ENCODE assay signal across 17 cellular contexts in the genomic region with DNA sequence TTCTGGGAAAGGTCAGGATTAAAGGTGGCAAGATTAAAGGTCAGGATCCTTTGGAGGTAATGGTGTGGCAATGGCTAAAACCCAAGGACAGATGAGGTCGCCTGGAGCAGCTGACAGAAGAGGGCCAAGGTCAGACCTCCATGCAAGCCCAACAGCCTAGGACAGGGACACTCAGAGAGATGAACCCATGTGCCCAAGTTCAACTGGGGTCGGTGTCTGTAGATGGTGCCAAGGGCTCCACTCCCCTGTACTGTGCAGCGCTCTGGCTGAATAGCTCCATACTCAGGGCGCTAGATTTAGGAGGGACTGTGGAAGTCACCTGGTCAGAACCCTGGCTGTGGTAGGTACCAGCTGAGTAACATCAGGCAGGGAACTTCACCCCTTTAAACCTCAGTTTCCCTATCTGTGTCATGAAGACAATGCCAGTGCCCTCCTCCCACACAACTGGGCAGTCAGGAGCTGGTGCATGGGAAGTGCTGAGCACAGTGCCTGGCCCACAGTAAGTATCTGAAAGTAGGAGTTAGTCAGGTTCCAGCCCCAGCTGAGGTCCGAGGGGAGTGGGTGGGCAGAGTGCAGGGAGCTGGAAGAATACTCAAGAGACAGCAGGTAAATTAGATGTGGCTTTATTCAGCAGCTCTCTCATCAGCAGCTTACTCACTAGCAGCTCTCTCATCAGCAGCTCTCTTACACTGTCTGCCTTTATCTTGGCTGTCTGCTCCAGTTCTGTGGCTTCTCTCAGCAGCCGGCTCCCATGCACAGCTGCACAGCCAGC.
DNase-seq lines count a peak whose midpoint lies in the region; ATAC-seq, FAIRE-seq and TF ChIP-seq lines count a peak whose summit lies in the region.
"Had no signal": no experiment of that assay in that cellular context is flagged by ENCODE, and none has a peak within 500 bp of the region (broad histone marks: within the 10 kb centered on the region; RNA-seq: fewer than 3 reads in every experiment).

No MANE protein-coding gene starts in this region.

- no peak overlapping the region for H3K4me3 Mint-ChIP-seq in natural killer cell treated with Interleukin-12 subunit alpha and Interleukin-12 subunit beta and Interleukin-15 and Interleukin-18, amount 100 ng/mL, for 72 hours
- no peak overlapping the region for H3K4me3 Mint-ChIP-seq in natural killer cell
- no peak overlapping the region for H3K4me3 Mint-ChIP-seq in activated CD8-positive, alpha-beta memory T cell treated with anti-CD3 and anti-CD28 coated beads, Interleukin-2, amount 10 ng/mL, durations not matched to agents 7 days and 5 days
- H3K4me3 Mint-ChIP-seq: B cell had no signal

- no peaks in the 10 kb centered on the region for H3K4me1 ChIP-seq in pancreas
- H3K4me1 ChIP-seq in aorta (ENCODE audit: control insufficient read depth in 1 of 2, insufficient read depth in 2 of 2, low read length in 2 of 2), result no peaks in the 10 kb centered on the region

- H3K36me3 Mint-ChIP-seq in natural killer cell treated with Interleukin-12 subunit alpha and Interleukin-12 subunit beta and Interleukin-15 and Interleukin-18, amount 100 ng/mL, for 72 hours, result no peaks in the 10 kb centered on the region
- H3K36me3 Mint-ChIP-seq in natural killer cell, result no peaks in the 10 kb centered on the region
- H3K36me3 Mint-ChIP-seq in activated CD8-positive, alpha-beta memory T cell treated with anti-CD3 and anti-CD28 coated beads, Interleukin-2, amount 10 ng/mL, durations not matched to agents 7 days and 5 days, result no peaks in the 10 kb centered on the region

- peaks cover 4% of the 10 kb centered on the region for H3K9me3 Mint-ChIP-seq in natural killer cell treated with Interleukin-12 subunit alpha and Interleukin-12 subunit beta and Interleukin-15 and Interleukin-18, amount 100 ng/mL, for 72 hours
- H3K9me3 Mint-ChIP-seq in natural killer cell, result no peaks in the 10 kb centered on the region
- H3K9me3 Mint-ChIP-seq in activated CD8-positive, alpha-beta memory T cell treated with anti-CD3 and anti-CD28 coated beads, Interleukin-2, amount 10 ng/mL, durations not matched to agents 7 days and 5 days (ENCODE audit: low read depth), result peaks cover 7% of the 10 kb centered on the region

- no peak for DNase-seq in natural killer cell treated with Interleukin-12 subunit alpha and Interleukin-12 subunit beta and Interleukin-15 and Interleukin-18, amount 100 ng/mL, for 72 hours (ENCODE audit: low spot score)
- DNase-seq in natural killer cell (no peak), pancreas (peak in 1 of 6 donors; percentile 21), aorta (no peak), MG63 (no peak), DMS53 treated with DMSO at 0.1 percent for 48 hours (lab: John Stamatoyannopoulos, UW; ENCODE audit: unreplicated experiment) (no peak)
- DNase-seq in activated CD8-positive, alpha-beta memory T cell treated with anti-CD3 and anti-CD28 coated beads, Interleukin-2, amount 10 ng/mL, durations not matched to agents 7 days and 5 days, result peak; percentile 27
- DNase-seq: H7, KG1, NCI-H1092 treated with DMSO at 0.1 percent for 48 hours, NCI-H1694 treated with DMSO at 0.1 percent for 48 hours, NCI-H2171, NCI-H446 treated with DMSO at 0.1 percent for 48 hours, NCI-H774, SHP77 treated with DMSO at 0.1 percent for 48 hours had no signal

- intact Hi-C loops in natural killer cell (cut with micrococcal nuclease) (no loop called here), pancreas (cut with DNase I) (no loop called here), aorta (cut with DNase I) (no loop called here)

- no peaks in the 10 kb centered on the region for H3K27me3 ChIP-seq in pancreas
- no peaks in the 10 kb centered on the region for H3K27me3 ChIP-seq in aorta (ENCODE audit: control insufficient read depth in 1 of 2, insufficient read depth in 2 of 2, low read length in 1 of 2)
- H3K27me3 ChIP-seq in MG63, result no peaks in the 10 kb centered on the region

- no peak overlapping the region for H3K4me3 ChIP-seq in pancreas
- no peak overlapping the region for H3K4me3 ChIP-seq in aorta (ENCODE audit: low read length in 2 of 2)
- no peak overlapping the region for H3K4me3 ChIP-seq in MG63

- TF ChIP-seq CTCF in natural killer cell (IDR thresholded peaks at IDR 0.05) (no peak), pancreas (IDR thresholded peaks at IDR 0.05) (no peak)

- H3K27ac ChIP-seq in pancreas (peak overlapping the region in 1 of 4 donors; percentile 49), aorta (ENCODE audit: low read depth in 1 of 2, low read length in 2 of 2) (no peak overlapping the region)

- ATAC-seq in natural killer cell treated with Interleukin-12 subunit alpha and Interleukin-12 subunit beta and Interleukin-15 and Interleukin-18, amount 100 ng/mL, for 72 hours, result peak; percentile 48 to 57
- ATAC-seq in natural killer cell, result no peak
- no peak for ATAC-seq in activated CD8-positive, alpha-beta memory T cell treated with anti-CD3 and anti-CD28 coated beads, Interleukin-2, amount 10 ng/mL, durations not matched to agents 7 days and 5 days
- ATAC-seq in pancreas, result peak; percentile 8 to 70 (median 49)
- peak; percentile 39 for ATAC-seq in aorta (ENCODE audit: low FRiP score)
- ATAC-seq: Panc1 had no signal

- H3K27me3 Mint-ChIP-seq in natural killer cell treated with Interleukin-12 subunit alpha and Interleukin-12 subunit beta and Interleukin-15 and Interleukin-18, amount 100 ng/mL, for 72 hours, result peaks cover 0 to 2% of the 10 kb centered on the region in 2 donors
- no peaks in the 10 kb centered on the region for H3K27me3 Mint-ChIP-seq in natural killer cell (ENCODE audit: low read depth in 2 of 2)
- no peaks in the 10 kb centered on the region for H3K27me3 Mint-ChIP-seq in activated CD8-positive, alpha-beta memory T cell treated with anti-CD3 and anti-CD28 coated beads, Interleukin-2, amount 10 ng/mL, durations not matched to agents 7 days and 5 days
- H3K27me3 Mint-ChIP-seq: B cell had no signal

- FAIRE-seq in pancreas (lab: Jason Lieb, UNC), result no peak

- H3K36me3 ChIP-seq in pancreas, result no peaks in the 10 kb centered on the region
- H3K36me3 ChIP-seq in aorta (ENCODE audit: control insufficient read depth in 1 of 2, insufficient read depth in 2 of 2, low read length in 1 of 2), result no peaks in the 10 kb centered on the region
- H3K36me3 ChIP-seq in MG63, result no peaks in the 10 kb centered on the region

- 71 to 72% methylated on average over 6 of the region's 6 CpGs for WGBS in pancreas, 2 donors
- WGBS in aorta, 2 donors, result 71 to 74% methylated on average over 6 of the region's 6 CpGs

- H3K4me1 Mint-ChIP-seq in natural killer cell treated with Interleukin-12 subunit alpha and Interleukin-12 subunit beta and Interleukin-15 and Interleukin-18, amount 100 ng/mL, for 72 hours (ENCODE audit: low read depth in 2 of 2), result peaks cover 0 to 2% of the 10 kb centered on the region in 2 donors
- no peaks in the 10 kb centered on the region for H3K4me1 Mint-ChIP-seq in natural killer cell
- H3K4me1 Mint-ChIP-seq in activated CD8-positive, alpha-beta memory T cell treated with anti-CD3 and anti-CD28 coated beads, Interleukin-2, amount 10 ng/mL, durations not matched to agents 7 days and 5 days, result no peaks in the 10 kb centered on the region
- H3K4me1 Mint-ChIP-seq: B cell had no signal

- H3K9me3 ChIP-seq in pancreas, result no peaks in the 10 kb centered on the region
- peaks cover 3% of the 10 kb centered on the region for H3K9me3 ChIP-seq in aorta (ENCODE audit: control insufficient read depth, low read length)
- H3K9me3 ChIP-seq in MG63, result no peaks in the 10 kb centered on the region

- H3K27ac Mint-ChIP-seq in natural killer cell treated with Interleukin-12 subunit alpha and Interleukin-12 subunit beta and Interleukin-15 and Interleukin-18, amount 100 ng/mL, for 72 hours, result no peak overlapping the region
- no peak overlapping the region for H3K27ac Mint-ChIP-seq in natural killer cell
- H3K27ac Mint-ChIP-seq in activated CD8-positive, alpha-beta memory T cell treated with anti-CD3 and anti-CD28 coated beads, Interleukin-2, amount 10 ng/mL, durations not matched to agents 7 days and 5 days, result no peak overlapping the region
- H3K27ac Mint-ChIP-seq: B cell had no signal

- CTCF ChIA-PET in activated CD8-positive, alpha-beta memory T cell treated with anti-CD3 and anti-CD28 coated beads, Interleukin-2, amount 10 ng/mL, durations not matched to agents 7 days and 5 days (lab: Charles Lee), result no interaction called here

Comparison
In these comparisons a context has a peak if more than half of its experiments do, and no peak if none do; other contexts are left out.
1. ATAC-seq: peak in natural killer cell treated with Interleukin-12 subunit alpha and Interleukin-12 subunit beta and Interleukin-15 and Interleukin-18, amount 100 ng/mL, for 72 hours (2 of 2), pancreas (4 of 4) and aorta (single experiment); none in natural killer cell (0 of 3) and activated CD8-positive, alpha-beta memory T cell treated with anti-CD3 and anti-CD28 coated beads, Interleukin-2, amount 10 ng/mL, durations not matched to agents 7 days and 5 days (single experiment).